8 cellular contexts compared by ENCODE assay signal in genomic region chr6:142913511-142914047, GRCh38.
DNase-seq lines count a peak whose midpoint lies in the region; ATAC-seq and TF ChIP-seq lines count a peak whose summit lies in the region.

No MANE protein-coding gene starts in this region.

- peak; percentile 90 for DNase-seq in CD1c-positive myeloid dendritic cell (ENCODE audit: extremely low spot score)
- peak; percentile 78 for DNase-seq in GM20000 (ENCODE audit: low spot score)
- DNase-seq in activated T-cell treated with anti-CD3 and anti-CD28 coated beads for 24 hours (ENCODE audit: low read depth) = peak; percentile 60
- DNase-seq in stimulated activated CD4-positive, alpha-beta T cell treated with anti-CD3 and anti-CD28 coated beads, Interleukin-1b, Interleukin-23, amount 100 ng/mL, for 4 hours (ENCODE audit: low read depth in 2 of 2) = peak; percentile 37 to 50
- DNase-seq in coronary artery (ENCODE audit: low spot score) = no peak
- no peak for DNase-seq in GDM1 (lab: John Stamatoyannopoulos, UW)
- DNase-seq in RKO (ENCODE audit: low spot score) = no peak

- peak; percentile 77 for ATAC-seq in HG03575 (IDR thresholded peaks at IDR 0.05; ENCODE audit: extremely low read depth, insufficient number of reproducible peaks, low FRiP score, unreplicated experiment)

- H3K4me3 ChIP-seq in coronary artery = no peak overlapping the region

- TF ChIP-seq CTCF in GM20000 (IDR thresholded peaks at IDR 0.05; ENCODE audit: extremely low read depth, missing control alignments) = no peak
- TF ChIP-seq CTCF in coronary artery (IDR thresholded peaks at IDR 0.05) = no peak

- no peak overlapping the region for H3K27ac ChIP-seq in coronary artery

Comparison
In these comparisons a context has a peak if more than half of its experiments do, and no peak if none do; other contexts are left out.
1. DNase-seq: peak in CD1c-positive myeloid dendritic cell (single experiment), GM20000 (single experiment), activated T-cell treated with anti-CD3 and anti-CD28 coated beads for 24 hours (single experiment) and stimulated activated CD4-positive, alpha-beta T cell treated with anti-CD3 and anti-CD28 coated beads, Interleukin-1b, Interleukin-23, amount 100 ng/mL, for 4 hours (2 of 2); none in coronary artery (single experiment), GDM1 (single experiment) and RKO (single experiment).